1 cellular context compared by ENCODE assay signal in genomic region chr19:45323671-45324081, GRCh38.
A peak's percentile ranks its signal among the peaks of the same experiment; 100 is the strongest.
TF ChIP-seq lines count a peak whose summit lies in the region.

No MANE protein-coding gene starts in this region.

TF ChIP-seq in HepG2, 621 proteins besides CTCF, POLR2A, EP300 and RAD21:
- TF ChIP-seq ZSCAN20 (CRISPR knock-in tag; IDR thresholded peaks at IDR 0.05; ENCODE audit: borderline replicate concordance) (no peak), ZNF337 (CRISPR knock-in tag; IDR thresholded peaks at IDR 0.05; ENCODE audit: borderline replicate concordance, low read depth) (no peak), KDM5A (IDR thresholded peaks at IDR 0.05; ENCODE audit: borderline replicate concordance, low read length) (no peak), ZNF776 (CRISPR knock-in tag; IDR thresholded peaks at IDR 0.05) (no peak), ZNF569 (CRISPR knock-in tag; IDR thresholded peaks at IDR 0.05; ENCODE audit: borderline replicate concordance) (no peak), ZFP36 (IDR thresholded peaks at IDR 0.05; ENCODE audit: borderline replicate concordance, low read depth, low read length, partially characterized antibody) (peak; percentile 60), ZBTB33 (CRISPR knock-in tag; IDR thresholded peaks at IDR 0.05) (0 out of 2 replicates have a peak, but pooled peaks have one; percentile 42)
